In genomic region chr10:127293640-127294039, GRCh38 we compare ENCODE assay signal across 11 cellular contexts.
DNase-seq lines count a peak whose midpoint lies in the region; ATAC-seq lines count a peak whose summit lies in the region.
"Had no signal": no experiment of that assay in that cellular context is flagged by ENCODE, and none has a peak within 500 bp of the region (broad histone marks: within the 10 kb centered on the region; RNA-seq: fewer than 3 reads in every experiment).

No MANE protein-coding gene starts in this region.

- no peak overlapping the region for H3K18ac ChIP-seq in mesenchymal stem cell (ENCODE audit: low read depth in 1 of 2, low read length in 2 of 2)

- no peak overlapping the region for H2AFZ ChIP-seq in mesenchymal stem cell (ENCODE audit: low read depth, low read length)

- no peak overlapping the region for H3K4ac ChIP-seq in mesenchymal stem cell (ENCODE audit: low read depth in 1 of 2, low read length in 2 of 2)

- no peak overlapping the region for H2BK15ac ChIP-seq in mesenchymal stem cell (ENCODE audit: low read depth, poor library complexity, severe bottlenecking)

- H3K9ac ChIP-seq in mesenchymal stem cell (ENCODE audit: low read length), result no peak overlapping the region

- peaks cover 11 to 25% of the 10 kb centered on the region in 2 experiments for H3K36me3 ChIP-seq in mesenchymal stem cell (ENCODE audit: control insufficient read depth in 1 of 2, insufficient read depth in 2 of 2, low read depth in 1 of 2, low read length in 2 of 2)
- H3K36me3 ChIP-seq: cardiac muscle cell, upper lobe of left lung had no signal

- no peak overlapping the region for H3K4me2 ChIP-seq in mesenchymal stem cell (ENCODE audit: low read length, poor library complexity, severe bottlenecking)

- H3K14ac ChIP-seq in mesenchymal stem cell (ENCODE audit: low read length in 2 of 2), result no peak overlapping the region

- H3K4me1 ChIP-seq in mesenchymal stem cell (ENCODE audit: control insufficient read depth, insufficient read depth, low read depth, low read length), result peaks cover 4% of the 10 kb centered on the region
- H3K4me1 ChIP-seq: foreskin keratinocyte, upper lobe of left lung had no signal

- H3K79me1 ChIP-seq in mesenchymal stem cell (replicated peaks; ENCODE audit: low read length, poor library complexity, severe bottlenecking), result peaks cover 19% of the 10 kb centered on the region

- DNase-seq in SKM-1 treated with dmso at 0.1 percent for 144 hours (lab: John Stamatoyannopoulos, UW; ENCODE audit: unreplicated experiment) (peak; percentile 3), SKM-1 (lab: John Stamatoyannopoulos, UW; ENCODE audit: unreplicated experiment) (no peak), Right ventricle myocardium superior (no peak), mesenchymal stem cell (no peak)
- DNase-seq in activated CD4-positive, alpha-beta T cell treated with anti-CD3 and anti-CD28 coated beads, Interleukin-2, amount 50 U/mL, for 1 hour, result peak; percentile 16
- DNase-seq in effector CD8-positive, alpha-beta T cell (lab: John Stamatoyannopoulos, UW), result peak; percentile 2
- peak; percentile 15 to 34 for DNase-seq in stimulated activated CD8-positive, alpha-beta memory T cell treated with anti-CD3 and anti-CD28 coated beads, Interleukin-7, amount 100 ng/mL, for 48 hours (ENCODE audit: extremely low read depth in 1 of 2, low read depth in 1 of 2)
- DNase-seq: foreskin keratinocyte, upper lobe of left lung had no signal

- H3K27ac ChIP-seq in mesenchymal stem cell (ENCODE audit: low read length, poor library complexity, severe bottlenecking), result no peak overlapping the region
- H3K27ac ChIP-seq: cardiac muscle cell, foreskin keratinocyte, upper lobe of left lung had no signal

- peaks cover 11% of the 10 kb centered on the region for H3K9me3 ChIP-seq in mesenchymal stem cell (ENCODE audit: control insufficient read depth, low read length)
- H3K9me3 ChIP-seq: upper lobe of left lung had no signal

- no peak for ATAC-seq in GM21528 (IDR thresholded peaks at IDR 0.05; ENCODE audit: low FRiP score, unreplicated experiment)
- ATAC-seq in Right ventricle myocardium superior (ENCODE audit: poor library complexity), result no peak
- ATAC-seq: foreskin keratinocyte had no signal

- H2BK120ac ChIP-seq in mesenchymal stem cell (ENCODE audit: low read depth, low read length), result no peak overlapping the region

- no peak overlapping the region for H2BK12ac ChIP-seq in mesenchymal stem cell (ENCODE audit: low read length in 2 of 2)

- H4K8ac ChIP-seq in mesenchymal stem cell (ENCODE audit: low read length), result no peak overlapping the region

- H3K23ac ChIP-seq in mesenchymal stem cell (ENCODE audit: low read length in 2 of 2), result no peak overlapping the region

- intact Hi-C loops in Right ventricle myocardium superior (cut with DNase I), result no loop called here

- H3K4me3 ChIP-seq in mesenchymal stem cell (ENCODE audit: insufficient read depth in 1 of 2, low read depth in 1 of 2, low read length in 2 of 2), result no peak overlapping the region
- H3K4me3 ChIP-seq: cardiac muscle cell, upper lobe of left lung had no signal

- no peak overlapping the region for H4K91ac ChIP-seq in mesenchymal stem cell (ENCODE audit: low read length)

- WGBS in mesenchymal stem cell, result over 99% methylated on average over 7 of the region's 8 CpGs

- H2AK5ac ChIP-seq in mesenchymal stem cell (ENCODE audit: low read length, severe bottlenecking), result no peak overlapping the region

- H2BK5ac ChIP-seq in mesenchymal stem cell (ENCODE audit: low read depth, low read length, poor library complexity, severe bottlenecking), result no peak overlapping the region

- H3K27me3 ChIP-seq in mesenchymal stem cell (ENCODE audit: control insufficient read depth in 1 of 2, insufficient read depth in 1 of 2, low read length in 2 of 2), result no peaks in the 10 kb centered on the region
- H3K27me3 ChIP-seq: cardiac muscle cell, foreskin keratinocyte, upper lobe of left lung had no signal

Comparison
In these comparisons a context has a peak if more than half of its experiments do, and no peak if none do; other contexts are left out.
1. DNase-seq: peak in SKM-1 treated with dmso at 0.1 percent for 144 hours (single experiment), activated CD4-positive, alpha-beta T cell treated with anti-CD3 and anti-CD28 coated beads, Interleukin-2, amount 50 U/mL, for 1 hour (single experiment), effector CD8-positive, alpha-beta T cell (single experiment) and stimulated activated CD8-positive, alpha-beta memory T cell treated with anti-CD3 and anti-CD28 coated beads, Interleukin-7, amount 100 ng/mL, for 48 hours (2 of 2); none in SKM-1 (single experiment), Right ventricle myocardium superior (single experiment) and mesenchymal stem cell (single experiment).